Comparison of ENCODE assay signal across 8 cellular contexts in the genomic region with DNA sequence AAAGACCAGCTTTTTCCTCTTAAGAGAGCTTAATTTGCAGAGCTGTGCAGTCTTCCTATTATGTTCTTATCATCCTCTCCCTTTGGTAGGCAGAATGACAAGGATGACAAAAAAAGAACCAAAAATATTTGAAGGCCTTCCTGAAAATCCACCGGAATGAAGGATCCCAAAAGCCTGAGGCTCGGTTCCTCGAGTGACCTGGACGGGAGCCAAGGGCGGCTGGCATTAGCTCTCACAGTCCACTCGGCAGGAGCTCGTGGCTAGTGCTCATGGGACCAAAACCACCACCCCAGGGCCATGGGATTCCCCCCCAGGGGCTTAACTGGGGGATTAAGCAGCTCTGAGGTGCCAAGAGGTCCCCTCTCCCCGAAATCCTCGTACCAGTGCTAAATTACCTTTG. TPM values are rescaled to one million over a fixed set of nuclear protein-coding genes. Genes with fewer than 3 reads are reported as not detected.
DNase-seq lines count a peak whose midpoint lies in the region; ATAC-seq and TF ChIP-seq lines count a peak whose summit lies in the region.

No MANE protein-coding gene starts in this region.

- peak overlapping the region; percentile 24 to 92 (median 85) for H3K27ac Mint-ChIP-seq in brain

- H3K4me2 ChIP-seq in mesenchymal stem cell (ENCODE audit: low read length, poor library complexity, severe bottlenecking): peak overlapping the region; percentile 98

- no peak overlapping the region for H4K91ac ChIP-seq in mesenchymal stem cell (ENCODE audit: low read length)

- H3K4me3 ChIP-seq in mesenchymal stem cell (ENCODE audit: insufficient read depth in 1 of 2, low read depth in 1 of 2, low read length in 2 of 2) (peak overlapping the region; percentile 66 to 82), aorta (ENCODE audit: low read length in 2 of 2) (peak overlapping the region; percentile 63 to 77)

- no peak overlapping the region for H2BK12ac ChIP-seq in mesenchymal stem cell (ENCODE audit: low read length in 2 of 2)

- H2BK5ac ChIP-seq in mesenchymal stem cell (ENCODE audit: low read depth, low read length, poor library complexity, severe bottlenecking): no peak overlapping the region

- peak overlapping the region; percentile 82 for H3K9ac ChIP-seq in mesenchymal stem cell (ENCODE audit: low read length)

- no peak overlapping the region for H2BK120ac ChIP-seq in mesenchymal stem cell (ENCODE audit: low read depth, low read length)

- ATAC-seq in GM19395 (IDR thresholded peaks at IDR 0.05; ENCODE audit: unreplicated experiment) (peak; percentile 11), HG03378 (IDR thresholded peaks at IDR 0.05; ENCODE audit: unreplicated experiment) (peak; percentile 24), aorta (ENCODE audit: low FRiP score) (peak; percentile 4)

- DNase-seq in mesenchymal stem cell (peak; percentile 1), aorta (peak; percentile 54 to 86), NCI-H345 (lab: John Stamatoyannopoulos, UW) (no peak), UCSD-AML1 (lab: John Stamatoyannopoulos, UW; ENCODE audit: unreplicated experiment) (no peak), NCI-H2107 (lab: John Stamatoyannopoulos, UW) (no peak)

- peak overlapping the region; percentile 90 to 92 (median 91) for H3K4me3 Mint-ChIP-seq in brain

- no peaks in the 10 kb centered on the region for H3K9me3 ChIP-seq in mesenchymal stem cell (ENCODE audit: control insufficient read depth, low read length)
- H3K9me3 ChIP-seq in aorta (ENCODE audit: control insufficient read depth, low read length): no peaks in the 10 kb centered on the region

- H3K4me1 ChIP-seq in mesenchymal stem cell (ENCODE audit: control insufficient read depth, insufficient read depth, low read depth, low read length): peaks cover 11% of the 10 kb centered on the region
- no peaks in the 10 kb centered on the region for H3K4me1 ChIP-seq in aorta (ENCODE audit: control insufficient read depth in 1 of 2, insufficient read depth in 2 of 2, low read length in 2 of 2)

- H3K27me3 ChIP-seq in mesenchymal stem cell (ENCODE audit: control insufficient read depth in 1 of 2, insufficient read depth in 1 of 2, low read length in 2 of 2) (peaks cover 38 to 68% of the 10 kb centered on the region in 2 experiments), aorta (ENCODE audit: control insufficient read depth in 1 of 2, insufficient read depth in 2 of 2, low read length in 1 of 2) (no peaks in the 10 kb centered on the region)

- H3K4ac ChIP-seq in mesenchymal stem cell (ENCODE audit: low read depth in 1 of 2, low read length in 2 of 2): no peak overlapping the region

- H3K36me3 Mint-ChIP-seq in brain: no peaks in the 10 kb centered on the region

- peaks cover 6% of the 10 kb centered on the region for H3K27me3 Mint-ChIP-seq in brain

- H3K79me1 ChIP-seq in mesenchymal stem cell (replicated peaks; ENCODE audit: low read length, poor library complexity, severe bottlenecking): no peaks in the 10 kb centered on the region

- no peak for TF ChIP-seq CTCF in brain (conservative IDR thresholded peaks at IDR 0.05)

- H4K8ac ChIP-seq in mesenchymal stem cell (ENCODE audit: low read length): no peak overlapping the region

- H3K27ac ChIP-seq in mesenchymal stem cell (ENCODE audit: low read length, poor library complexity, severe bottlenecking) (no peak overlapping the region), aorta (ENCODE audit: low read depth in 1 of 2, low read length in 2 of 2) (peak overlapping the region in 1 of 2 donors; percentile 4)

- no peak overlapping the region for H3K18ac ChIP-seq in mesenchymal stem cell (ENCODE audit: low read depth in 1 of 2, low read length in 2 of 2)

- H3K9me3 Mint-ChIP-seq in brain: no peaks in the 10 kb centered on the region

- H3K36me3 ChIP-seq in mesenchymal stem cell (ENCODE audit: control insufficient read depth in 1 of 2, insufficient read depth in 2 of 2, low read depth in 1 of 2, low read length in 2 of 2) (no peaks in the 10 kb centered on the region), aorta (ENCODE audit: control insufficient read depth in 1 of 2, insufficient read depth in 2 of 2, low read length in 1 of 2) (no peaks in the 10 kb centered on the region)

- intact Hi-C loops in aorta (cut with DNase I): loop anchor here (5.0 kb wide), 1 partner anchor 169 kb away; no protein-coding TSS in a partner anchor

- no peak overlapping the region for H3K23ac ChIP-seq in mesenchymal stem cell (ENCODE audit: low read length in 2 of 2)

- peaks cover 40% of the 10 kb centered on the region for H3K4me1 Mint-ChIP-seq in brain

- no peak overlapping the region for H3K14ac ChIP-seq in mesenchymal stem cell (ENCODE audit: low read length in 2 of 2)

- H2BK15ac ChIP-seq in mesenchymal stem cell (ENCODE audit: low read depth, poor library complexity, severe bottlenecking): no peak overlapping the region

- H2AFZ ChIP-seq in mesenchymal stem cell (ENCODE audit: low read depth, low read length): peak overlapping the region; percentile 73

- WGBS in mesenchymal stem cell: 38% methylated on average over 9 of the region's 9 CpGs
- WGBS in aorta, 2 donors: 0 to 5% methylated on average over 9 of the region's 9 CpGs

- H2AK5ac ChIP-seq in mesenchymal stem cell (ENCODE audit: low read length, severe bottlenecking): no peak overlapping the region

RNA-seq across cellular contexts. Expression of gene PDZD2, which starts 0.6 kb away (rescaled TPM):
- 6.8 TPM for polyA plus RNA-seq in brain (ENCODE audit: insufficient read depth, low read depth, low replicate concordance)
- 3.2 TPM for polyA plus RNA-seq in mesenchymal stem cell (2013, experiment 1 of 2)
- polyA plus RNA-seq in mesenchymal stem cell (2013, experiment 2 of 2): 3.0 TPM
- 10 to 100 TPM in 1 of 2 donors, 1 to 10 TPM in 1; 7.8 to 18.0 TPM for total RNA-seq in aorta
- polyA plus RNA-seq in aorta: 1 to 10 TPM; 2.8 TPM

Comparison
In these comparisons a context has a peak if more than half of its experiments do, and no peak if none do; other contexts are left out.
1. DNase-seq: peak in mesenchymal stem cell (single experiment) and aorta (2 of 2); none in NCI-H345 (single experiment), UCSD-AML1 (single experiment) and NCI-H2107 (single experiment).
2. Peak in every context shown above with its lines, with median percentiles within 50 percentile points of each other: ATAC-seq.